ENCODE assay signal across 4 cellular contexts in genomic region chr3:86874790-86875189, GRCh38.
TF ChIP-seq lines count a peak whose summit lies in the region.

No MANE protein-coding gene starts in this region.

TF ChIP-seq in A549, 52 proteins besides CTCF, POLR2A, EP300 and RAD21:
- peak; percentile 66 for TF ChIP-seq MAFK (IDR thresholded peaks at IDR 0.05; ENCODE audit: partially characterized antibody)

TF ChIP-seq in IMR-90, 13 proteins besides CTCF, POLR2A, EP300 and RAD21:
- TF ChIP-seq MAFK (IDR thresholded peaks at IDR 0.05; ENCODE audit: low read depth, low read length) = peak; percentile 23; the same call in 1 of the 2 replicates
TF ChIP-seq in IMR-90: peak in this region for 1; not testable (repeated sequence) for 12.

TF ChIP-seq in K562, 482 proteins besides CTCF, POLR2A, EP300 and RAD21:
- peak; percentile 11; the same call in 1 of the 2 replicates for TF ChIP-seq ZNF316 (IDR thresholded peaks at IDR 0.05)

TF ChIP-seq in HepG2, 621 proteins besides CTCF, POLR2A, EP300 and RAD21:
- TF ChIP-seq MAFF (IDR thresholded peaks at IDR 0.05; ENCODE audit: low read depth, low read length) (peak; percentile 39), MAFK (conservative IDR thresholded peaks at IDR 0.05 in 1 of 2, IDR thresholded peaks at IDR 0.05 in 1 of 2; ENCODE audit: low read length in 2 of 2) (peak; percentile 3 to 50; a peak in 1 of 4 replicates)
